8 cellular contexts compared by ENCODE assay signal in the genomic region with DNA sequence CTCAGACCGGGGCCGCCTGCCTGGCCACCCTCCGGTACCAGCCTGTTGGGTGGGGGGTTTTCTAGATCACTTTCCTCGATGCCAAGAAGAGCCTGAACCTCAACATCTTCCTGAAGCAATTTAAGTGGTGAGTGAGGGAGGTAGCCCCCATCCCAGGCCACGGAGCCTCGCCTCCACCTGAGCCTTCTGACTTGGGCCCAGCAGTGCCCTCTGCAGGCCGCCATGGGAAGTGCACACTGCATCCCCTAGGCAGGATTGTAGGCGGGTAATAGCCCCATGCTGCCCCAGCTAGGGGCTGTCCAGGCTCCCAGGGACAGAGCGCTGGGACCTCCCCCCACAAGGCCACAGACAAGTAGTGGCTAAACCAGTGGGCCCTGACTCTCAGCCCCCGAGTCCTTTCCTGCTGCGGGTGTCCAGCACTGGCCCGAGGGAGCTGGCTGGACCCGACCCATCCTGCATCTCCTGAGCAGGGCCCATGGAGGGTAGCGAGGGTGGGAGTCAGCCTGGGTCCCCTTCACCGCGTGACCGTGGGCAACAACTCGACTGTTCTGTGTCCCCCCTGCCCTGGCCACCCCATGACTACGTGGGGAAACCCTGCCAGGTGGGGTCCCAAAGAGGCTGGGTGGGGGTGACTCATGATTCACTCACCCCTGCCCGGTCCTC. TPM values are rescaled to one million over a fixed set of nuclear protein-coding genes. Genes with fewer than 3 reads are reported as not detected.
DNase-seq lines count a peak whose midpoint lies in the region; ATAC-seq and TF ChIP-seq lines count a peak whose summit lies in the region.

No MANE protein-coding gene starts in this region.

- H4K20me1 ChIP-seq in osteoblast (ENCODE audit: insufficient read depth, low read length), result peaks cover 30% of the 10 kb centered on the region

- no peak overlapping the region for H3K4me3 Mint-ChIP-seq in activated T-helper 1 cell treated with anti-CD3 and anti-CD28 coated beads, Interleukin-12 subunit alpha, Interleukin-12 subunit beta, Interleukin-2, Interleukin-4 antibody, amounts not matched to agents 30 ng/mL and 10 ng/mL and 1 ng/mL, durations not matched to agents 14 hours and 24 hours and 36 hours

- H3K9me3 Mint-ChIP-seq in activated T-helper 1 cell treated with anti-CD3 and anti-CD28 coated beads, Interleukin-12 subunit alpha, Interleukin-12 subunit beta, Interleukin-2, Interleukin-4 antibody, amounts not matched to agents 30 ng/mL and 10 ng/mL and 1 ng/mL, durations not matched to agents 14 hours and 24 hours and 36 hours, result no peaks in the 10 kb centered on the region

- DNase-seq in EL (peak; percentile 65), Peyer's patch (peak; percentile 70 to 89 (median 82)), fibroblast of the conjunctiva (ENCODE audit: low read depth) (peak; percentile 32), osteoblast (ENCODE audit: insufficient read length, low spot score, missing footprints) (peak; percentile 100), upper lobe of left lung (peak; percentile 64 to 90)
- peak; percentile 62 for DNase-seq in activated T-helper 1 cell treated with anti-CD3 and anti-CD28 coated beads, Interleukin-12 subunit alpha, Interleukin-12 subunit beta, Interleukin-2, Interleukin-4 antibody, amounts not matched to agents 30 ng/mL and 10 ng/mL and 1 ng/mL, durations not matched to agents 14 hours and 24 hours and 36 hours (ENCODE audit: low spot score)

- H3K79me2 ChIP-seq in osteoblast (ENCODE audit: insufficient read depth, low read length), result no peaks in the 10 kb centered on the region

- H2AFZ ChIP-seq in osteoblast (ENCODE audit: low read length), result no peak overlapping the region

- intact Hi-C loops in activated T-helper 1 cell treated with anti-CD3 and anti-CD28 coated beads, Interleukin-12 subunit alpha, Interleukin-12 subunit beta, Interleukin-2, Interleukin-4 antibody, amounts not matched to agents 30 ng/mL and 10 ng/mL and 1 ng/mL, durations not matched to agents 14 hours and 24 hours and 36 hours (cut with micrococcal nuclease), result loop anchor here (1.0 kb wide), 2 partner anchors 43 to 58 kb away; no protein-coding TSS in a partner anchor

- TF ChIP-seq EP300 in upper lobe of left lung (IDR thresholded peaks at IDR 0.05), result no peak

- 53 to 55% methylated on average over 4 to 20 of the region's 20 CpGs for WGBS in upper lobe of left lung, 2 donors

- H3K36me3 ChIP-seq in Peyer's patch (peaks cover 0 to 81% (median 2%) of the 10 kb centered on the region in 3 donors), osteoblast (ENCODE audit: insufficient read depth, low read length) (peaks cover 60% of the 10 kb centered on the region), upper lobe of left lung (peaks cover 14 to 76% (median 64%) of the 10 kb centered on the region in 4 donors)

- peaks cover 12% of the 10 kb centered on the region for H3K36me3 Mint-ChIP-seq in activated T-helper 1 cell treated with anti-CD3 and anti-CD28 coated beads, Interleukin-12 subunit alpha, Interleukin-12 subunit beta, Interleukin-2, Interleukin-4 antibody, amounts not matched to agents 30 ng/mL and 10 ng/mL and 1 ng/mL, durations not matched to agents 14 hours and 24 hours and 36 hours (ENCODE audit: low read depth)

- H3K27me3 ChIP-seq in Peyer's patch, result no peaks in the 10 kb centered on the region
- no peaks in the 10 kb centered on the region for H3K27me3 ChIP-seq in osteoblast (ENCODE audit: insufficient read depth, low read length)
- H3K27me3 ChIP-seq in upper lobe of left lung, result no peaks in the 10 kb centered on the region

- H3K27me3 Mint-ChIP-seq in activated T-helper 1 cell treated with anti-CD3 and anti-CD28 coated beads, Interleukin-12 subunit alpha, Interleukin-12 subunit beta, Interleukin-2, Interleukin-4 antibody, amounts not matched to agents 30 ng/mL and 10 ng/mL and 1 ng/mL, durations not matched to agents 14 hours and 24 hours and 36 hours (ENCODE audit: insufficient read depth), result no peaks in the 10 kb centered on the region

- peak overlapping the region; percentile 55 for H3K27ac Mint-ChIP-seq in activated T-helper 1 cell treated with anti-CD3 and anti-CD28 coated beads, Interleukin-12 subunit alpha, Interleukin-12 subunit beta, Interleukin-2, Interleukin-4 antibody, amounts not matched to agents 30 ng/mL and 10 ng/mL and 1 ng/mL, durations not matched to agents 14 hours and 24 hours and 36 hours

- no peak overlapping the region for H3K4me3 ChIP-seq in Peyer's patch
- no peak overlapping the region for H3K4me3 ChIP-seq in osteoblast (ENCODE audit: insufficient read depth, low read length)
- H3K4me3 ChIP-seq in upper lobe of left lung, result no peak overlapping the region

- H3K9me3 ChIP-seq in Peyer's patch, result no peaks in the 10 kb centered on the region
- H3K9me3 ChIP-seq in osteoblast (ENCODE audit: low read depth, low read length), result no peaks in the 10 kb centered on the region
- no peaks in the 10 kb centered on the region for H3K9me3 ChIP-seq in upper lobe of left lung

- peak; percentile 59 for ATAC-seq in HG03280 (IDR thresholded peaks at IDR 0.05; ENCODE audit: unreplicated experiment)
- ATAC-seq in upper lobe of left lung (ENCODE audit: low FRiP score in 2 of 2), result peak; percentile 77 to 84
- no peak for ATAC-seq in GM19324 (IDR thresholded peaks at IDR 0.05; ENCODE audit: low FRiP score, unreplicated experiment)

- H3K4me1 ChIP-seq in Peyer's patch (peaks cover 0 to 9% (median 3%) of the 10 kb centered on the region in 4 donors), osteoblast (ENCODE audit: insufficient read depth, low read length) (peaks cover 3% of the 10 kb centered on the region), upper lobe of left lung (peaks cover 0 to 4% (median 0%) of the 10 kb centered on the region in 4 donors)

- peak; percentile 93 to 98 (median 94) for TF ChIP-seq CTCF in Peyer's patch (IDR thresholded peaks at IDR 0.05)
- peak; percentile 91 for TF ChIP-seq CTCF in osteoblast (IDR thresholded peaks at IDR 0.05; ENCODE audit: extremely low read depth, low read depth, low read length)
- peak; percentile 96 to 98 (median 98) for TF ChIP-seq CTCF in upper lobe of left lung (IDR thresholded peaks at IDR 0.05)

- H3K27ac ChIP-seq in Peyer's patch (no peak overlapping the region), osteoblast (ENCODE audit: low read depth, low read length) (no peak overlapping the region), upper lobe of left lung (no peak overlapping the region)

- H3K4me1 Mint-ChIP-seq in activated T-helper 1 cell treated with anti-CD3 and anti-CD28 coated beads, Interleukin-12 subunit alpha, Interleukin-12 subunit beta, Interleukin-2, Interleukin-4 antibody, amounts not matched to agents 30 ng/mL and 10 ng/mL and 1 ng/mL, durations not matched to agents 14 hours and 24 hours and 36 hours (ENCODE audit: low read depth), result no peaks in the 10 kb centered on the region

- no peak for TF ChIP-seq POLR2A in Peyer's patch (IDR thresholded peaks at IDR 0.05)
- TF ChIP-seq POLR2A in upper lobe of left lung (IDR thresholded peaks at IDR 0.05), result no peak

- H3K4me2 ChIP-seq in osteoblast (ENCODE audit: insufficient read depth, low read length), result no peak overlapping the region

RNA-seq across cellular contexts. Expression of a gene that starts 15.3 kb away (rescaled TPM):
- total RNA-seq in Peyer's patch, result 10 to 100 TPM; 11.0 to 18.6 (median 17.1) TPM
- 1.1 and 1.2 TPM in 2 replicates for total RNA-seq in activated T-helper 1 cell treated with anti-CD3 and anti-CD28 coated beads, Interleukin-12 subunit alpha, Interleukin-12 subunit beta, Interleukin-2, Interleukin-4 antibody, amounts not matched to agents 30 ng/mL and 10 ng/mL and 1 ng/mL, durations not matched to agents 14 hours and 24 hours and 36 hours
- 2.1 and 4.3 TPM in 2 replicates for total RNA-seq in osteoblast
- total RNA-seq in upper lobe of left lung, result 10 to 100 TPM in 1 of 6 donors, 1 to 10 TPM in 5; 4.9 to 34.6 (median 6.2) TPM

RNA-seq across cellular contexts. Expression of a gene that starts 19.3 kb away (rescaled TPM):
- 100 to 1,000 TPM; 137 to 287 (median 203) TPM for total RNA-seq in Peyer's patch
- total RNA-seq in activated T-helper 1 cell treated with anti-CD3 and anti-CD28 coated beads, Interleukin-12 subunit alpha, Interleukin-12 subunit beta, Interleukin-2, Interleukin-4 antibody, amounts not matched to agents 30 ng/mL and 10 ng/mL and 1 ng/mL, durations not matched to agents 14 hours and 24 hours and 36 hours, result 86.6 and 91.6 TPM in 2 replicates
- 46.6 and 49.2 TPM in 2 replicates for total RNA-seq in osteoblast
- 100 to 1,000 TPM in 5 of 6 donors, 10 to 100 TPM in 1; 65.2 to 259 (median 131) TPM for total RNA-seq in upper lobe of left lung

RNA-seq across cellular contexts. Expression of a gene that starts 44.2 kb away (rescaled TPM):
- total RNA-seq in Peyer's patch (100 to 1,000 TPM in 3 of 4 donors, 10 to 100 TPM in 1; 64.6 to 144 (median 115) TPM), osteoblast (57.2 and 62.2 TPM in 2 replicates), upper lobe of left lung (100 to 1,000 TPM in 2 of 6 donors, 10 to 100 TPM in 4; 72.3 to 241 (median 91.0) TPM)
- 111 and 113 TPM in 2 replicates for total RNA-seq in activated T-helper 1 cell treated with anti-CD3 and anti-CD28 coated beads, Interleukin-12 subunit alpha, Interleukin-12 subunit beta, Interleukin-2, Interleukin-4 antibody, amounts not matched to agents 30 ng/mL and 10 ng/mL and 1 ng/mL, durations not matched to agents 14 hours and 24 hours and 36 hours

Comparison
In these comparisons a context has a peak if more than half of its experiments do, and no peak if none do; other contexts are left out.
1. DNase-seq: peak in every context shown above with its lines; median percentile 100 in osteoblast; 82 in Peyer's patch; 77 in upper lobe of left lung; 65 in EL; 62 in activated T-helper 1 cell treated with anti-CD3 and anti-CD28 coated beads, Interleukin-12 subunit alpha, Interleukin-12 subunit beta, Interleukin-2, Interleukin-4 antibody, amounts not matched to agents 30 ng/mL and 10 ng/mL and 1 ng/mL, durations not matched to agents 14 hours and 24 hours and 36 hours; 32 in fibroblast of the conjunctiva.